In the genomic region with DNA sequence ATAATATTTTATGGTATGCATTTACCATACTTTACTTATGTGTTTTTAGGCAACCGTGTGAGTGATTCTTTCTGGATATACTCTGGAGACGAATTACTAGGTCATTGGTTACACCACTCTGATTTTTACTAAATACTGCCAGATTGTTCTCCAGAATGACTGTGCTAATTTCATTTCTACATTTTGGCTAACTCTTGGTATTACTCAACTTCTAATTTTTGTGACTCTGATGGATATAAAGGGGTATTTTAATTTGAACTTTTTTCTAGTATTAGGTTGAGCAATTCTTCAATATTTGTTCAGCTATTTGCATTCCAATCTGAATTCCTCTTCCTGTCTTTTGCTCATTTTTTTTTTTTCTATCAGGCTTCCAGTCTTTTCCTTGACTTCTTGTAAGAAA, we compare ENCODE assay signal across 12 cellular contexts.
A peak's percentile ranks its signal among the peaks of the same experiment; 100 is the strongest.
DNase-seq lines count a peak whose midpoint lies in the region; ATAC-seq, FAIRE-seq and TF ChIP-seq lines count a peak whose summit lies in the region.
"Had no signal": no experiment of that assay in that cellular context is flagged by ENCODE, and none has a peak within 500 bp of the region (broad histone marks: within the 10 kb centered on the region; RNA-seq: fewer than 3 reads in every experiment).

No MANE protein-coding gene starts in this region.

- intact Hi-C loops in activated CD4-positive, alpha-beta memory T cell treated with anti-CD3 and anti-CD28 coated beads for 36 hours (cut with micrococcal nuclease) = loop anchor here (5.0 kb wide), 2 partner anchors 87 to 213 kb away; no protein-coding TSS in a partner anchor
- intact Hi-C loops in GM12878 (cut with micrococcal nuclease; ENCODE audit: unreplicated experiment) = no loop called here
- intact Hi-C loops in sigmoid colon (cut with DNase I) = no loop called here

- no peaks in the 10 kb centered on the region for H3K27me3 ChIP-seq in GM12878 (replicated peaks in 1 of 2; ENCODE audit: control insufficient read depth in 2 of 2, insufficient read depth in 2 of 2, low read length in 1 of 2)
- H3K27me3 ChIP-seq in tibial nerve = no peaks in the 10 kb centered on the region
- H3K27me3 ChIP-seq in sigmoid colon = no peaks in the 10 kb centered on the region

- TF ChIP-seq CTCF in GM12878 (IDR thresholded peaks at IDR 0.05 in 2 of 3, conservative IDR thresholded peaks at IDR 0.05 in 1 of 3; ENCODE audit: control insufficient read depth in 2 of 3, extremely low read depth in 1 of 3, insufficient read depth in 1 of 3, low read depth in 3 of 3, low read length in 3 of 3) = no peak
- no peak for TF ChIP-seq CTCF in tibial nerve (IDR thresholded peaks at IDR 0.05)
- no peak for TF ChIP-seq CTCF in sigmoid colon (IDR thresholded peaks at IDR 0.05)

- H3K27ac Mint-ChIP-seq in activated CD4-positive, alpha-beta memory T cell treated with anti-CD3 and anti-CD28 coated beads, Interleukin-2, amount 10 ng/mL, durations not matched to agents 7 days and 5 days = peak overlapping the region; percentile 27
- H3K27ac Mint-ChIP-seq in activated CD4-positive, alpha-beta memory T cell treated with anti-CD3 and anti-CD28 coated beads for 36 hours = no peak overlapping the region

- no peaks in the 10 kb centered on the region for H3K79me2 ChIP-seq in GM12878 (ENCODE audit: control insufficient read depth, insufficient read depth, low read length)

- H4K20me1 ChIP-seq in GM12878 (ENCODE audit: control insufficient read depth, insufficient read depth) = no peaks in the 10 kb centered on the region

- H3K27ac ChIP-seq in GM12878 (ENCODE audit: control insufficient read depth, insufficient read depth) (no peak overlapping the region), tibial nerve (peak overlapping the region in 1 of 4 donors; percentile 27), sigmoid colon (no peak overlapping the region)

- no peak overlapping the region for H3K4me2 ChIP-seq in GM12878 (ENCODE audit: control insufficient read depth, insufficient read depth)

- H3K4me3 ChIP-seq in GM12878 (no peak overlapping the region), tibial nerve (no peak overlapping the region), sigmoid colon (no peak overlapping the region)
- H3K4me3 ChIP-seq: HAP-1 had no signal

- H3K36me3 ChIP-seq in GM12878 (ENCODE audit: control insufficient read depth in 2 of 2, insufficient read depth in 2 of 2, low read length in 1 of 2) = no peaks in the 10 kb centered on the region
- H3K36me3 ChIP-seq in tibial nerve = no peaks in the 10 kb centered on the region
- no peaks in the 10 kb centered on the region for H3K36me3 ChIP-seq in sigmoid colon
- H3K36me3 ChIP-seq: HAP-1 had no signal

- no peaks in the 10 kb centered on the region for H3K27me3 Mint-ChIP-seq in activated CD4-positive, alpha-beta memory T cell treated with anti-CD3 and anti-CD28 coated beads, Interleukin-2, amount 10 ng/mL, durations not matched to agents 7 days and 5 days
- H3K27me3 Mint-ChIP-seq in activated CD4-positive, alpha-beta memory T cell treated with anti-CD3 and anti-CD28 coated beads for 36 hours = no peaks in the 10 kb centered on the region

- TF ChIP-seq EP300 in GM12878 (IDR thresholded peaks at IDR 0.05; ENCODE audit: borderline replicate concordance in 1 of 2, control insufficient read depth in 1 of 2, low read depth in 2 of 2, low read length in 2 of 2) (peak in 1 of 2 experiments; percentile 42; a peak in 2 of 4 replicates), tibial nerve (IDR thresholded peaks at IDR 0.05) (peak; percentile 12 to 65), sigmoid colon (IDR thresholded peaks at IDR 0.05) (no peak)

- H3K4me1 Mint-ChIP-seq in activated CD4-positive, alpha-beta memory T cell treated with anti-CD3 and anti-CD28 coated beads, Interleukin-2, amount 10 ng/mL, durations not matched to agents 7 days and 5 days = peaks cover 10% of the 10 kb centered on the region
- peaks cover 10% of the 10 kb centered on the region for H3K4me1 Mint-ChIP-seq in activated CD4-positive, alpha-beta memory T cell treated with anti-CD3 and anti-CD28 coated beads for 36 hours (ENCODE audit: low read depth)
- H3K4me1 Mint-ChIP-seq: central memory CD8-positive, alpha-beta T cell had no signal

- POLR2A ChIA-PET in activated CD4-positive, alpha-beta memory T cell treated with anti-CD3 and anti-CD28 coated beads, Interleukin-2, amount 10 ng/mL, durations not matched to agents 7 days and 5 days (lab: Charles Lee) = no interaction called here
- POLR2A ChIA-PET in activated CD4-positive, alpha-beta memory T cell treated with anti-CD3 and anti-CD28 coated beads for 36 hours (lab: Charles Lee) = no interaction called here
- POLR2A ChIA-PET in GM12878 (lab: Charles Lee) = no interaction called here

- RAD21 ChIA-PET in GM12878 (lab: Charles Lee; ENCODE audit: unreplicated experiment) = no interaction called here

- no peak for TF ChIP-seq RAD21 in GM12878 (IDR thresholded peaks at IDR 0.05; ENCODE audit: insufficient read depth, low read depth, low read length)

- BruUV-seq in GM12878 (replicated peaks; lab: Mats Ljungman, UMichigan) = no TSS peak

- H3K9me3 Mint-ChIP-seq in activated CD4-positive, alpha-beta memory T cell treated with anti-CD3 and anti-CD28 coated beads, Interleukin-2, amount 10 ng/mL, durations not matched to agents 7 days and 5 days = peaks cover 2% of the 10 kb centered on the region
- no peaks in the 10 kb centered on the region for H3K9me3 Mint-ChIP-seq in activated CD4-positive, alpha-beta memory T cell treated with anti-CD3 and anti-CD28 coated beads for 36 hours

- SMC1A ChIA-PET in GM12878 (lab: Charles Lee; ENCODE audit: uncharacterized antibody, unreplicated experiment) = interaction anchor here (2.0 kb wide), 1 partner anchor 280 kb away, joined by 6 read pairs; no protein-coding TSS in a partner anchor

- TF ChIP-seq POLR2A in GM12878 (IDR thresholded peaks at IDR 0.05; ENCODE audit: low read depth, low read length) (no peak), tibial nerve (IDR thresholded peaks at IDR 0.05) (no peak), sigmoid colon (IDR thresholded peaks at IDR 0.05) (no peak)

- no peak overlapping the region for H3K9ac ChIP-seq in GM12878 (ENCODE audit: control insufficient read depth, insufficient read depth, low read length)

- no peaks in the 10 kb centered on the region for H3K9me3 ChIP-seq in GM12878 (replicated peaks; ENCODE audit: control insufficient read depth, insufficient read depth, low read length)
- no peaks in the 10 kb centered on the region for H3K9me3 ChIP-seq in tibial nerve
- H3K9me3 ChIP-seq in sigmoid colon = no peaks in the 10 kb centered on the region
- H3K9me3 ChIP-seq: HAP-1 had no signal

- CTCF ChIA-PET in activated CD4-positive, alpha-beta memory T cell treated with anti-CD3 and anti-CD28 coated beads, Interleukin-2, amount 10 ng/mL, durations not matched to agents 7 days and 5 days (lab: Charles Lee) = no interaction called here
- CTCF ChIA-PET in activated CD4-positive, alpha-beta memory T cell treated with anti-CD3 and anti-CD28 coated beads for 36 hours (lab: Charles Lee) = no interaction called here
- CTCF ChIA-PET in GM12878 (lab: Yijun Ruan, JAX) = interaction anchor here (1.5 kb wide), 1 partner anchor 9 kb away, joined by 4 read pairs; no protein-coding TSS in a partner anchor

- no peak overlapping the region for H3K4me3 Mint-ChIP-seq in activated CD4-positive, alpha-beta memory T cell treated with anti-CD3 and anti-CD28 coated beads, Interleukin-2, amount 10 ng/mL, durations not matched to agents 7 days and 5 days
- no peak overlapping the region for H3K4me3 Mint-ChIP-seq in activated CD4-positive, alpha-beta memory T cell treated with anti-CD3 and anti-CD28 coated beads for 36 hours
- H3K4me3 Mint-ChIP-seq: central memory CD8-positive, alpha-beta T cell had no signal

- no peak for FAIRE-seq in GM12878 (lab: Jason Lieb, UNC)

- H3K4me1 ChIP-seq in GM12878 (ENCODE audit: control insufficient read depth, insufficient read depth, low read length) = no peaks in the 10 kb centered on the region
- peaks cover 0 to 5% (median 0%) of the 10 kb centered on the region in 4 donors for H3K4me1 ChIP-seq in tibial nerve
- no peaks in the 10 kb centered on the region for H3K4me1 ChIP-seq in sigmoid colon
- H3K4me1 ChIP-seq: HAP-1 had no signal

- ATAC-seq in HG02885 (IDR thresholded peaks at IDR 0.05; ENCODE audit: poor library complexity, unreplicated experiment) (peak; percentile 83), GM12878 (peak; percentile 73)

- DNase-seq in activated CD4-positive, alpha-beta memory T cell treated with anti-CD3 and anti-CD28 coated beads, Interleukin-2, amount 10 ng/mL, durations not matched to agents 7 days and 5 days = no peak
- no peak for DNase-seq in activated CD4-positive, alpha-beta memory T cell treated with anti-CD3 and anti-CD28 coated beads for 36 hours
- peak; percentile 15 for DNase-seq in GM12878 (ENCODE audit: low read depth, low spot score)
- no peak for DNase-seq in tibial nerve (ENCODE audit: low spot score in 2 of 2)
- no peak for DNase-seq in NCI-H1436 (lab: John Stamatoyannopoulos, UW)
- DNase-seq in sigmoid colon = no peak
- no peak for DNase-seq in LoVo (ENCODE audit: low spot score)
- DNase-seq: activated CD4-positive, alpha-beta T cell treated with anti-CD3 and anti-CD28 coated beads for 4 hours; NCI-H446 had no signal

- in situ Hi-C loops in GM12878 (cut with MboI) = no loop called here

- WGBS in GM12878 (ENCODE audit: insufficient coverage, insufficient replicate concordance, low lambda C conversion rate, missing lambda C conversion rate) = 0% methylated on average over 2 of the region's 2 CpGs
- WGBS in tibial nerve, 2 donors = 11 to 12% methylated on average over 2 of the region's 2 CpGs
- WGBS in sigmoid colon, 2 donors = 34 to 56% methylated on average over 2 of the region's 2 CpGs

- H2AFZ ChIP-seq in GM12878 (ENCODE audit: control insufficient read depth, low read depth, low read length) = no peak overlapping the region

- H3K36me3 Mint-ChIP-seq in activated CD4-positive, alpha-beta memory T cell treated with anti-CD3 and anti-CD28 coated beads, Interleukin-2, amount 10 ng/mL, durations not matched to agents 7 days and 5 days (ENCODE audit: low read depth) = no peaks in the 10 kb centered on the region
- H3K36me3 Mint-ChIP-seq in activated CD4-positive, alpha-beta memory T cell treated with anti-CD3 and anti-CD28 coated beads for 36 hours = no peaks in the 10 kb centered on the region

TF ChIP-seq in GM12878, 131 proteins besides CTCF, POLR2A, EP300 and RAD21 (continues in another document):
- no peak for TF ChIP-seq TCF7 (IDR thresholded peaks at IDR 0.05; ENCODE audit: borderline replicate concordance)
- peak; percentile 95 for TF ChIP-seq NFIC (IDR thresholded peaks at IDR 0.05; ENCODE audit: low read depth, low read length)
- TF ChIP-seq CREM (IDR thresholded peaks at IDR 0.05; ENCODE audit: low read depth) = peak; percentile 78
- peak in 1 of 2 experiments; percentile 19; a peak in 1 of 4 replicates for TF ChIP-seq ETV6 (conservative IDR thresholded peaks at IDR 0.05 in 1 of 2, IDR thresholded peaks at IDR 0.05 in 1 of 2; ENCODE audit: borderline replicate concordance in 1 of 2, low read depth in 1 of 2)
- TF ChIP-seq FOXM1 (IDR thresholded peaks at IDR 0.05; ENCODE audit: low read depth, low read length) = peak; percentile 88; the same call in 1 of the 2 replicates
- TF ChIP-seq NBN (IDR thresholded peaks at IDR 0.05) = no peak
- peak; percentile 90 for TF ChIP-seq BCL11A (IDR thresholded peaks at IDR 0.05; ENCODE audit: low read depth, low read length)
- TF ChIP-seq JUND (IDR thresholded peaks at IDR 0.05; ENCODE audit: low read depth, low read length) = no peak
